5 cellular contexts compared by ENCODE assay signal in genomic region chr22:15747636-15748323, GRCh38. TPM values are rescaled to one million over a fixed set of nuclear protein-coding genes. Genes with fewer than 3 reads are reported as not detected.
"Had no signal": no experiment of that assay in that cellular context is flagged by ENCODE, and none has a peak within 500 bp of the region (broad histone marks: within the 10 kb centered on the region; RNA-seq: fewer than 3 reads in every experiment).

No MANE protein-coding gene starts in this region.

RNA-seq across cellular contexts. Expression of gene POTEH, which starts 58.0 kb away (rescaled TPM):
- total RNA-seq: activated CD4-positive, alpha-beta memory T cell treated with anti-CD3 and anti-CD28 coated beads, Interleukin-2, amount 10 ng/mL, durations not matched to agents 7 days and 5 days; activated CD8-positive, alpha-beta memory T cell treated with anti-CD3 and anti-CD28 coated beads, Interleukin-2, amount 10 ng/mL, durations not matched to agents 7 days and 5 days; Right ventricle myocardium superior; T-helper 1 cell treated with Interleukin-12 subunit alpha and Interleukin-12 subunit beta and Interleukin-4 antibody, amounts not matched to agents 30 ng/mL and 1 ng/mL, for 36 hours; T-helper 2 cell treated with Interferon-gamma antibody and Interleukin-4, amounts not matched to agents 100 ng/mL and 5 ng/mL, for 36 hours had no signal
